Comparison of ENCODE assay signal across 8 cellular contexts in the genomic region with DNA sequence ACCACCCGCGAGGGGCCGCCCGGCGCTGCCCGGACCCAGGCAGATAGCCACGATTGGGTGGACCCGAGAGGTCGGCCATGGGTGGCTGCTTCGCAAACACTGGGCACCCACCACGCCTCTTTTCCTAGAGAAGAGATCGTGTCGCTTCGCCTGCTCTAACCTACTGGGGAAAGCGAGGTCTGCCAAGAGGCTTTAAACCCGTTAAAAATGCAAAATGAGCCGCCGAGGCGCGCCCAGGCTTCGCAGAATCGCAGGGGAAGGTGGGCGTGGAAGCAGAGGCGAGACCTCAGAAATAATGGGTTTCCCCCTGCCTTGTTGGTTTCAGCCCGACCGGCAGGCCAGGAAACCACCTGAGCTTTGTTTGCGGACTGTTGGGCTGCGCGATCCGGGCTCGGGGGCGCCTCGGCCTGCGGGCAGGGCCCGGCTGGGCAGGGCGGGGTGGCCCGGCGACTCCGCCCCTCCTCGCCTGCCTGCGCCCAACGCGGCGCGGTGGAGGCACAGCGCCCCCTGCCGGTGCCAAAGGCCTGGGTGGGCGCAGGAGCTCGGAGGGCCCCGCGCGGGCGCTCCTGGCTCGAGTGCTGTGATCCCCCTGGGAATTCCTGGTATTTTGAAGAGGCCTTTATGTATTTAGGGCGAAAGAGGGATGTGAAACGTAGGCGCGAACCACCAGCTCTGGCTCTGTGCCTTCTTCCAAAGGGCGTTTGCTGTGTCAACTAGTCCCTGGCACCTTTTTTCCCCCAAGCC. TPM values are rescaled to one million over a fixed set of nuclear protein-coding genes. Genes with fewer than 3 reads are reported as not detected.
A peak's percentile ranks its signal among the peaks of the same experiment; 100 is the strongest.
DNase-seq lines count a peak whose midpoint lies in the region; ATAC-seq and TF ChIP-seq lines count a peak whose summit lies in the region.

No MANE protein-coding gene starts in this region.

- H3K4me1 Mint-ChIP-seq in Calu3 (ENCODE audit: low read depth, unreplicated experiment): no peaks in the 10 kb centered on the region

- peaks cover 18% of the 10 kb centered on the region for H3K36me3 Mint-ChIP-seq in Calu3 (ENCODE audit: insufficient read depth, unreplicated experiment)

- H3K9ac ChIP-seq in OCI-LY1 (ENCODE audit: low read length) (peak overlapping the region; percentile 30; the same call in 1 of the 2 replicates), mucosa of rectum (ENCODE audit: low read depth in 1 of 2, low read length in 2 of 2) (peak overlapping the region; percentile 99 to 100)

- H3K27ac ChIP-seq in OCI-LY1 (ENCODE audit: low read depth, low read length, poor library complexity, severe bottlenecking): peak overlapping the region; percentile 26
- peak overlapping the region; percentile 99 for H3K27ac ChIP-seq in mucosa of rectum (ENCODE audit: low read depth in 2 of 2, low read length in 2 of 2)

- H3K4me1 ChIP-seq in OCI-LY1 (ENCODE audit: insufficient read depth, low read length, severe bottlenecking) (peaks cover 32% of the 10 kb centered on the region), mucosa of rectum (ENCODE audit: control insufficient read depth in 2 of 2, insufficient read depth in 2 of 2, low read length in 2 of 2) (peaks cover 11 to 12% of the 10 kb centered on the region in 2 donors)

- TF ChIP-seq CTCF in Calu3 (IDR thresholded peaks at IDR 0.05; ENCODE audit: unreplicated experiment) (peak; percentile 95), OCI-LY1 (IDR thresholded peaks at IDR 0.05; ENCODE audit: low read length) (peak; percentile 79), epithelial cell of proximal tubule (conservative IDR thresholded peaks at IDR 0.05; ENCODE audit: low read depth, low read length) (peak; percentile 71)

- H3K27me3 ChIP-seq in OCI-LY1 (ENCODE audit: insufficient read depth, low read length): no peaks in the 10 kb centered on the region; the same call in 1 of the 2 replicates
- peaks cover 0 to 3% of the 10 kb centered on the region in 2 donors for H3K27me3 ChIP-seq in mucosa of rectum (ENCODE audit: control insufficient read depth in 2 of 2, insufficient read depth in 2 of 2, low read length in 2 of 2)

- H3K27me3 Mint-ChIP-seq in Calu3 (ENCODE audit: unreplicated experiment): no peaks in the 10 kb centered on the region

- H3K4me2 ChIP-seq in OCI-LY1 (ENCODE audit: low read length): peak overlapping the region; percentile 75

- H3K4me3 ChIP-seq in OCI-LY1 (ENCODE audit: low read depth, low read length, poor library complexity, severe bottlenecking): peak overlapping the region; percentile 54
- H3K4me3 ChIP-seq in epithelial cell of proximal tubule (ENCODE audit: low read depth, low read length): peak overlapping the region; percentile 90
- peak overlapping the region; percentile 95 to 99 for H3K4me3 ChIP-seq in mucosa of rectum (ENCODE audit: low read length in 2 of 2)

- no peak overlapping the region for H3K27ac Mint-ChIP-seq in Calu3 (ENCODE audit: unreplicated experiment)

- DNase-seq in Calu3: peak; percentile 96
- DNase-seq in HT1080 (ENCODE audit: low read depth): peak; percentile 36
- DNase-seq in activated T-cell treated with anti-CD3 and anti-CD28 coated beads for 48 hours (ENCODE audit: low read depth): peak; percentile 80
- DNase-seq in epithelial cell of proximal tubule (ENCODE audit: low read depth): no peak
- DNase-seq in stimulated activated CD8-positive, alpha-beta memory T cell treated with anti-CD3 and anti-CD28 coated beads, Interleukin-4, amount 100 ng/mL, for 48 hours: peak; percentile 87

- H3K9me3 ChIP-seq in OCI-LY1 (ENCODE audit: low read length) (0 out of 2 replicates have a peak, but pooled peaks cover 3% of the 10 kb centered on the region), mucosa of rectum (ENCODE audit: control insufficient read depth in 2 of 2, low read length in 2 of 2) (no peaks in the 10 kb centered on the region)

- no peaks in the 10 kb centered on the region for H3K79me2 ChIP-seq in OCI-LY1 (ENCODE audit: insufficient read depth, low read length)

- no peaks in the 10 kb centered on the region for H3K9me2 ChIP-seq in OCI-LY1 (ENCODE audit: low read depth, low read length)

- H3K36me3 ChIP-seq in OCI-LY1 (ENCODE audit: insufficient read depth, low read length) (no peaks in the 10 kb centered on the region), mucosa of rectum (ENCODE audit: control insufficient read depth in 2 of 2, insufficient read depth in 2 of 2, low read length in 2 of 2) (peaks cover 0 to 16% of the 10 kb centered on the region in 2 donors)

- no peak overlapping the region for H2AFZ ChIP-seq in OCI-LY1 (ENCODE audit: low read length)

- no peaks in the 10 kb centered on the region for H3K9me3 Mint-ChIP-seq in Calu3 (ENCODE audit: low read depth, unreplicated experiment)

- intact Hi-C loops in Calu3 (cut with micrococcal nuclease; ENCODE audit: unreplicated experiment): loop anchor here (1.0 to 5.0 kb wide), 6 partner anchors 168 to 736 kb away; no protein-coding TSS in a partner anchor

- no peak overlapping the region for H3K4me3 Mint-ChIP-seq in Calu3 (ENCODE audit: low read depth, unreplicated experiment)

- peak; percentile 79 for ATAC-seq in GM21367 (IDR thresholded peaks at IDR 0.05; ENCODE audit: unreplicated experiment)

- no peaks in the 10 kb centered on the region for H4K20me1 ChIP-seq in OCI-LY1 (ENCODE audit: insufficient read depth, low read length)

- 0 out of 2 replicates have a peak, but pooled peaks cover 3% of the 10 kb centered on the region for H3F3A ChIP-seq in OCI-LY1 (ENCODE audit: insufficient read depth, low read length)

- CTCF ChIA-PET in Calu3 (lab: Charles Lee): interaction anchor here (0.5 to 1.9 kb wide), 23 partner anchors 15 to 1075 kb away, joined by 3 to 24 read pairs (median 5); no protein-coding TSS in a partner anchor

- BruUV-seq in Calu3 (replicated peaks; lab: Mats Ljungman, UMichigan): no TSS peak

RNA-seq across cellular contexts. Expression of a gene that starts 1.6 kb away (rescaled TPM):
- total RNA-seq in Calu3 (2022) (64.6 and 70.1 TPM in 2 replicates), epithelial cell of proximal tubule (133 and 177 TPM in 2 replicates)
- 0.08 TPM in 1 of 2 replicates, not detected in the other for total RNA-seq in HT1080 (2014; rRNA removed; shearing (Covaris generic))
- 0.02 and 0.06 TPM in 2 replicates for polyA plus RNA-seq in HT1080 (2015; cell fraction: cytosol; rRNA removed)
- polyA plus RNA-seq in HT1080 (2015; cell fraction: nucleus; rRNA removed): 0.06 and 0.17 TPM in 2 replicates

Comparison
In these comparisons a context has a peak if more than half of its experiments do, and no peak if none do; other contexts are left out.
1. RNA of a gene that starts 1.6 kb away (total RNA-seq): 133 to 177 TPM in epithelial cell of proximal tubule and 64.6 to 70.1 TPM in Calu3; 0.08 TPM in HT1080; every median in the first group is over 10 times any median in the second.
2. Peak in every context shown above with its lines, with median percentiles within 50 percentile points of each other: CTCF ChIP-seq and H3K4me3 ChIP-seq.